30 cellular contexts compared by ENCODE assay signal in genomic region chr9:32424616-32425015, GRCh38. TPM values are rescaled to one million over a fixed set of nuclear protein-coding genes. Genes with fewer than 3 reads are reported as not detected.
DNase-seq lines count a peak whose midpoint lies in the region; ATAC-seq and TF ChIP-seq lines count a peak whose summit lies in the region.
"Had no signal": no experiment of that assay in that cellular context is flagged by ENCODE, and none has a peak within 500 bp of the region (broad histone marks: within the 10 kb centered on the region; RNA-seq: fewer than 3 reads in every experiment).

No MANE protein-coding gene starts in this region.

- ATAC-seq in memory B cell (ENCODE audit: low read depth): no peak
- ATAC-seq in GM21367 (IDR thresholded peaks at IDR 0.05; ENCODE audit: unreplicated experiment): no peak
- ATAC-seq: activated naive CD4-positive, alpha-beta T cell treated with anti-CD3 and anti-CD28 coated beads, Interleukin-2, amount 50 U/mL, for 72 hours; gastrocnemius medialis; naive thymus-derived CD8-positive, alpha-beta T cell; sciatic nerve; SK-N-SH treated with all-trans-retinoic acid at 6 μM for 48 hours had no signal

- H3K36me3 ChIP-seq in osteoblast (ENCODE audit: insufficient read depth, low read length): peaks cover 50% of the 10 kb centered on the region
- H3K36me3 ChIP-seq: uterus had no signal

- H3K79me2 ChIP-seq in osteoblast (ENCODE audit: insufficient read depth, low read length): peaks cover 2% of the 10 kb centered on the region
- H3K79me2 ChIP-seq: parathyroid adenoma had no signal

- H3K27ac Mint-ChIP-seq in memory B cell: peak overlapping the region; percentile 8
- H3K27ac Mint-ChIP-seq: activated CD4-positive, alpha-beta T cell treated with anti-CD3 and anti-CD28 coated beads, Interleukin-2, amount 10 ng/mL, durations not matched to agents 24 days and 14 days; activated naive CD4-positive, alpha-beta T cell treated with anti-CD3 and anti-CD28 coated beads, Interleukin-2, amount 50 U/mL, for 72 hours; activated T-helper 1 cell treated with anti-CD3 and anti-CD28 coated beads, Interleukin-12 subunit alpha, Interleukin-12 subunit beta, Interleukin-2, Interleukin-4 antibody, amounts not matched to agents 30 ng/mL and 10 ng/mL and 1 ng/mL, durations not matched to agents 14 hours and 24 hours and 36 hours; brain; IgD-negative memory B cell had no signal

- no peak overlapping the region for H3K4me3 Mint-ChIP-seq in memory B cell
- H3K4me3 Mint-ChIP-seq: activated CD4-positive, alpha-beta T cell treated with anti-CD3 and anti-CD28 coated beads, Interleukin-2, amount 10 ng/mL, durations not matched to agents 24 days and 14 days; activated T-helper 1 cell treated with anti-CD3 and anti-CD28 coated beads, Interleukin-12 subunit alpha, Interleukin-12 subunit beta, Interleukin-2, Interleukin-4 antibody, amounts not matched to agents 30 ng/mL and 10 ng/mL and 1 ng/mL, durations not matched to agents 14 hours and 24 hours and 36 hours; brain; CD14-positive monocyte; IgD-negative memory B cell; naive thymus-derived CD8-positive, alpha-beta T cell had no signal

- in situ Hi-C loops in Caki2 (cut with HindIII; ENCODE audit: low pct_unique_long_range_greater_than_20kb, low sequenced_read_pairs): no loop called here

- H3K36me3 Mint-ChIP-seq in memory B cell: peaks cover 25% of the 10 kb centered on the region
- H3K36me3 Mint-ChIP-seq: activated naive CD4-positive, alpha-beta T cell treated with anti-CD3 and anti-CD28 coated beads, Interleukin-2, amount 50 U/mL, for 72 hours had no signal

- H3K27me3 ChIP-seq in osteoblast (ENCODE audit: insufficient read depth, low read length): no peaks in the 10 kb centered on the region
- H3K27me3 ChIP-seq: esophagus muscularis mucosa, gastrocnemius medialis, uterus had no signal

- peaks cover 34% of the 10 kb centered on the region for H3K4me1 ChIP-seq in osteoblast (ENCODE audit: insufficient read depth, low read length)
- H3K4me1 ChIP-seq: esophagus muscularis mucosa, gastrocnemius medialis, parathyroid adenoma, uterus had no signal

- H2AFZ ChIP-seq in osteoblast (ENCODE audit: low read length): no peak overlapping the region
- H2AFZ ChIP-seq: parathyroid adenoma had no signal

- H3K9me3 Mint-ChIP-seq in memory B cell: no peaks in the 10 kb centered on the region
- H3K9me3 Mint-ChIP-seq: activated CD4-positive, alpha-beta T cell treated with anti-CD3 and anti-CD28 coated beads, Interleukin-2, amount 10 ng/mL, durations not matched to agents 24 days and 14 days; activated naive CD4-positive, alpha-beta T cell treated with anti-CD3 and anti-CD28 coated beads, Interleukin-2, amount 50 U/mL, for 72 hours; activated T-helper 1 cell treated with anti-CD3 and anti-CD28 coated beads, Interleukin-12 subunit alpha, Interleukin-12 subunit beta, Interleukin-2, Interleukin-4 antibody, amounts not matched to agents 30 ng/mL and 10 ng/mL and 1 ng/mL, durations not matched to agents 14 hours and 24 hours and 36 hours; brain; CD14-positive monocyte; IgD-negative memory B cell; naive thymus-derived CD8-positive, alpha-beta T cell had no signal

- TF ChIP-seq CTCF in osteoblast (IDR thresholded peaks at IDR 0.05; ENCODE audit: extremely low read depth, low read depth, low read length): no peak

- no peaks in the 10 kb centered on the region for H3K9me3 ChIP-seq in osteoblast (ENCODE audit: low read depth, low read length)
- H3K9me3 ChIP-seq: esophagus muscularis mucosa, gastrocnemius medialis, uterus had no signal

- H4K20me1 ChIP-seq in osteoblast (ENCODE audit: insufficient read depth, low read length): no peaks in the 10 kb centered on the region

- DNase-seq in Caki2 (ENCODE audit: low read depth) (peak; percentile 30), HPDE6-E6E7 (ENCODE audit: extremely low spot score) (peak; percentile 41), dermis blood vessel endothelial cell (peak; percentile 67), memory B cell (ENCODE audit: low spot score in 2 of 2) (no peak), globus pallidus (ENCODE audit: low spot score) (no peak), osteoblast (ENCODE audit: insufficient read length, low spot score, missing footprints) (no peak), superior temporal gyrus (ENCODE audit: extremely low spot score) (no peak)
- DNase-seq: activated CD4-positive, alpha-beta T cell treated with anti-CD3 and anti-CD28 coated beads, Interleukin-2, amount 10 ng/mL, durations not matched to agents 24 days and 14 days; effector memory CD4-positive, alpha-beta T cell; gastrocnemius medialis; kidney glomerular epithelial cell; naive thymus-derived CD8-positive, alpha-beta T cell; NCI-H2081 treated with DMSO at 0.1 percent for 48 hours; NCI-H510A; stimulated activated CD4-positive, alpha-beta T cell treated with anti-CD3 and anti-CD28 coated beads, Interleukin-15, amount 100 ng/mL, for 24 hours; stimulated activated CD8-positive, alpha-beta memory T cell treated with anti-CD3 and anti-CD28 coated beads, Interleukin-4, amount 100 ng/mL, for 48 hours; uterus had no signal

- H3K4me2 ChIP-seq in osteoblast (ENCODE audit: insufficient read depth, low read length): no peak overlapping the region

- H3K4me1 Mint-ChIP-seq in memory B cell: no peaks in the 10 kb centered on the region
- H3K4me1 Mint-ChIP-seq: brain, IgD-negative memory B cell had no signal

- no peak overlapping the region for H3K4me3 ChIP-seq in osteoblast (ENCODE audit: insufficient read depth, low read length)
- H3K4me3 ChIP-seq: esophagus muscularis mucosa, gastrocnemius medialis, uterus had no signal

- H3K27ac ChIP-seq in osteoblast (ENCODE audit: low read depth, low read length): no peak overlapping the region
- H3K27ac ChIP-seq: esophagus muscularis mucosa, gastrocnemius medialis, HL-60, parathyroid adenoma, RWPE1, uterus, VCaP had no signal

- no peaks in the 10 kb centered on the region for H3K27me3 Mint-ChIP-seq in memory B cell
- H3K27me3 Mint-ChIP-seq: activated CD4-positive, alpha-beta T cell treated with anti-CD3 and anti-CD28 coated beads, Interleukin-2, amount 10 ng/mL, durations not matched to agents 24 days and 14 days; brain; IgD-negative memory B cell; naive thymus-derived CD8-positive, alpha-beta T cell had no signal

RNA-seq across cellular contexts. Expression of gene ACO1, which starts 40.2 kb away (rescaled TPM):
- total RNA-seq in Caki2 (2014; rRNA removed; shearing (Covaris generic); ENCODE audit: low replicate concordance): 35.6 and 36.2 TPM in 2 replicates
- 61.8 and 73.3 TPM in 2 replicates for total RNA-seq in dermis blood vessel endothelial cell
- 104 and 105 TPM in 2 replicates for total RNA-seq in osteoblast

Comparison
In these comparisons a context has a peak if more than half of its experiments do, and no peak if none do; other contexts are left out.
1. DNase-seq: peak in Caki2 (single experiment), HPDE6-E6E7 (single experiment) and dermis blood vessel endothelial cell (single experiment); none in memory B cell (0 of 2), globus pallidus (single experiment), osteoblast (single experiment) and superior temporal gyrus (single experiment).